In genomic region chr2:182444170-182444569, GRCh38 we compare ENCODE assay signal across 17 cellular contexts. TPM values are rescaled to one million over a fixed set of nuclear protein-coding genes. Genes with fewer than 3 reads are reported as not detected.
DNase-seq lines count a peak whose midpoint lies in the region; ATAC-seq, FAIRE-seq and TF ChIP-seq lines count a peak whose summit lies in the region.
"Had no signal": no experiment of that assay in that cellular context is flagged by ENCODE, and none has a peak within 500 bp of the region (broad histone marks: within the 10 kb centered on the region; RNA-seq: fewer than 3 reads in every experiment).

No MANE protein-coding gene starts in this region.

- H3K9ac ChIP-seq in skeletal muscle satellite cell (ENCODE audit: low read depth, low read length): no peak overlapping the region

- peak overlapping the region; percentile 2 for H3K4me2 ChIP-seq in skeletal muscle satellite cell (ENCODE audit: low read length)
- H3K4me2 ChIP-seq: GM23338 had no signal

- FAIRE-seq in H54 (lab: Jason Lieb, UNC): peak; percentile 6
- FAIRE-seq: GM19239, K562 had no signal

- no peaks in the 10 kb centered on the region for H3K36me3 ChIP-seq in skeletal muscle satellite cell (ENCODE audit: insufficient read depth, low read length)
- H3K36me3 ChIP-seq: SJSA1 had no signal

- ATAC-seq in GM18870 (IDR thresholded peaks at IDR 0.05; ENCODE audit: unreplicated experiment): peak; percentile 87
- peak; percentile 69 for ATAC-seq in HG03378 (IDR thresholded peaks at IDR 0.05; ENCODE audit: unreplicated experiment)
- ATAC-seq: GM23338, K562 had no signal

- DNase-seq in H54 (ENCODE audit: insufficient read length, low spot score) (no peak), DMS 273 treated with DMSO at 0.1 percent for 48 hours (lab: John Stamatoyannopoulos, UW) (no peak), Kasumi-1 (lab: John Stamatoyannopoulos, UW) (no peak), T1000 (lab: John Stamatoyannopoulos, UW) (no peak)
- DNase-seq: NCI-H1436, NCI-H2029 treated with DMSO at 0.1 percent for 48 hours, NCI-H2171 treated with DMSO at 0.1 percent for 48 hours, NCI-H510A treated with DMSO at 0.1 percent for 48 hours, NCI-H82, T-helper 2 cell had no signal

- TF ChIP-seq POLR2A in H54 (IDR thresholded peaks at IDR 0.05; ENCODE audit: low read depth, low read length): no peak

- H3K9me3 ChIP-seq in skeletal muscle satellite cell (replicated peaks; ENCODE audit: low read length): no peaks in the 10 kb centered on the region
- H3K9me3 ChIP-seq: SJSA1 had no signal

- peaks cover 37% of the 10 kb centered on the region for H3K4me1 ChIP-seq in skeletal muscle satellite cell (ENCODE audit: control insufficient read depth, insufficient read depth, low read length)
- H3K4me1 ChIP-seq: SJSA1 had no signal

- H3K27me3 ChIP-seq in skeletal muscle satellite cell (ENCODE audit: control insufficient read depth, insufficient read depth, low read length): no peaks in the 10 kb centered on the region
- H3K27me3 ChIP-seq: SJSA1 had no signal

- H3K4me3 ChIP-seq in skeletal muscle satellite cell (ENCODE audit: low read length): no peak overlapping the region
- H3K4me3 ChIP-seq: GM23338, K562, SJSA1 had no signal

RNA-seq across cellular contexts. Expression of gene PDE1A, which starts 17.3 kb away (rescaled TPM):
- total RNA-seq in skeletal muscle satellite cell (2012; rRNA removed): 1.8 and 6.1 TPM in 2 replicates
- total RNA-seq: SJSA1 had no signal
